In the genomic region with DNA sequence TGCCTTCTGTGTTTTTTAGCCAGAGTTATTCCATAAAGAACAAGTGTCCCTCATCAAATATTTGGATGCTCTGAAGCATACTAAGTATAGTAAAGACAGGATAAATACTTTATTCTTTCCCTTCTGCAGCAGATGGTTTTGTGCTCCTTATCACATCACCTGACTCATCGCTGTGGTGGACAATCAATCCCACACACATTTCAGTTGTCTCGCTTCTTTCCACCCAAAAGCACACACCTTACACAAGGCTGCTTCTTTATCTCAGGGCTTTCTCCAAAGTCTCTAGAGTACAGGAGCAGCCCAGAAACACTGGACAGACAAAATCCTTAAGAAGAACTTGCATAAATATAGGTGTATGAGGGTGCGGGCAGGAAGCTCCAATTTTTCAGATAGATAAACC, we compare ENCODE assay signal across 1 cellular context.
TF ChIP-seq lines count a peak whose summit lies in the region.

No MANE protein-coding gene starts in this region.

TF ChIP-seq in K562, 482 proteins besides CTCF, POLR2A, EP300 and RAD21 (continued from another document and continues in another):
- TF ChIP-seq, protein P1, sequence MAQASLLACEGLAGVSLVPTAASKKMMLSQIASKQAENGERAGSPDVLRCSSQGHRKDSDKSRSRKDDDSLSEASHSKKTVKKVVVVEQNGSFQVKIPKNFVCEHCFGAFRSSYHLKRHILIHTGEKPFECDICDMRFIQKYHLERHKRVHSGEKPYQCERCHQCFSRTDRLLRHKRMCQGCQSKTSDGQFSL (CRISPR knock-in tag; IDR thresholded peaks at IDR 0.05), result no peak
- TF ChIP-seq, protein P1 (tag; IDR thresholded peaks at IDR 0.05), result no peak
- TF ChIP-seq, protein P2, sequence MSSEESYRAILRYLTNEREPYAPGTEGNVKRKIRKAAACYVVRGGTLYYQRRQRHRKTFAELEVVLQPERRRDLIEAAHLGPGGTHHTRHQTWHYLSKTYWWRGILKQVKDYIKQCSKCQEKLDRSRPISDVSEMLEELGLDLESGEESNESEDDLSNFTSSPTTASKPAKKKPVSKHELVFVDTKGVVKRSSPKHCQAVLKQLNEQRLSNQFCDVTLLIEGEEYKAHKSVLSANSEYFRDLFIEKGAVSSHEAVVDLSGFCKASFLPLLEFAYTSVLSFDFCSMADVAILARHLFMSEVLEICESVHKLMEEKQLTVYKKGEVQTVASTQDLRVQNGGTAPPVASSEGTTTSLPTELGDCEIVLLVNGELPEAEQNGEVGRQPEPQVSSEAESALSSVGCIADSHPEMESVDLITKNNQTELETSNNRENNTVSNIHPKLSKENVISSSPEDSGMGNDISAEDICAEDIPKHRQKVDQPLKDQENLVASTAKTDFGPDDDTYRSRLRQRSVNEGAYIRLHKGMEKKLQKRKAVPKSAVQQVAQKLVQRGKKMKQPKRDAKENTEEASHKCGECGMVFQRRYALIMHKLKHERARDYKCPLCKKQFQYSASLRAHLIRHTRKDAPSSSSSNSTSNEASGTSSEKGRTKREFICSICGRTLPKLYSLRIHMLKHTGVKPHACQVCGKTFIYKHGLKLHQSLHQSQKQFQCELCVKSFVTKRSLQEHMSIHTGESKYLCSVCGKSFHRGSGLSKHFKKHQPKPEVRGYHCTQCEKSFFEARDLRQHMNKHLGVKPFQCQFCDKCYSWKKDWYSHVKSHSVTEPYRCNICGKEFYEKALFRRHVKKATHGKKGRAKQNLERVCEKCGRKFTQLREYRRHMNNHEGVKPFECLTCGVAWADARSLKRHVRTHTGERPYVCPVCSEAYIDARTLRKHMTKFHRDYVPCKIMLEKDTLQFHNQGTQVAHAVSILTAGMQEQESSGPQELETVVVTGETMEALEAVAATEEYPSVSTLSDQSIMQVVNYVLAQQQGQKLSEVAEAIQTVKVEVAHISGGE (CRISPR knock-in tag; IDR thresholded peaks at IDR 0.05), result 0 out of 6 replicates have a peak, but pooled peaks of 1 of the 3 experiments have one; percentile 31
- peak; percentile 82 for TF ChIP-seq NCOR1 (IDR thresholded peaks at IDR 0.05)
- no peak for TF ChIP-seq SUPT5H (IDR thresholded peaks at IDR 0.05)
- TF ChIP-seq SMAD2 (IDR thresholded peaks at IDR 0.05; ENCODE audit: low read depth, low read length), result no peak
- TF ChIP-seq SAFB (IDR thresholded peaks at IDR 0.05; ENCODE audit: borderline replicate concordance, low read depth, low read length), result no peak
- peak; percentile 92 for TF ChIP-seq TEAD4 (IDR thresholded peaks at IDR 0.05; ENCODE audit: low read length)
- TF ChIP-seq TEAD4 (CRISPR knock-in tag; IDR thresholded peaks at IDR 0.05; ENCODE audit: borderline replicate concordance), result no peak
- TF ChIP-seq, protein P3, sequence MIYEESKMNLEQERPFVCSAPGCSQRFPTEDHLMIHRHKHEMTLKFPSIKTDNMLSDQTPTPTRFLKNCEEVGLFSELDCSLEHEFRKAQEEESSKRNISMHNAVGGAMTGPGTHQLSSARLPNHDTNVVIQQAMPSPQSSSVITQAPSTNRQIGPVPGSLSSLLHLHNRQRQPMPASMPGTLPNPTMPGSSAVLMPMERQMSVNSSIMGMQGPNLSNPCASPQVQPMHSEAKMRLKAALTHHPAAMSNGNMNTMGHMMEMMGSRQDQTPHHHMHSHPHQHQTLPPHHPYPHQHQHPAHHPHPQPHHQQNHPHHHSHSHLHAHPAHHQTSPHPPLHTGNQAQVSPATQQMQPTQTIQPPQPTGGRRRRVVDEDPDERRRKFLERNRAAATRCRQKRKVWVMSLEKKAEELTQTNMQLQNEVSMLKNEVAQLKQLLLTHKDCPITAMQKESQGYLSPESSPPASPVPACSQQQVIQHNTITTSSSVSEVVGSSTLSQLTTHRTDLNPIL (CRISPR knock-in tag; IDR thresholded peaks at IDR 0.05), result no peak
- TF ChIP-seq YY1 (IDR thresholded peaks at IDR 0.05; ENCODE audit: borderline replicate concordance in 1 of 3, control insufficient read depth in 1 of 3, extremely low read depth in 1 of 3, insufficient read depth in 3 of 3, insufficient read length in 1 of 3, insufficient replicate concordance in 2 of 3, low read depth in 1 of 3, low read length in 2 of 3), result no peak
- TF ChIP-seq HMG20B (CRISPR knock-in tag; IDR thresholded peaks at IDR 0.05), result no peak
- TF ChIP-seq ZBTB34 (CRISPR knock-in tag; IDR thresholded peaks at IDR 0.05), result no peak
- TF ChIP-seq GATA2 (CRISPR knock-in tag; IDR thresholded peaks at IDR 0.05), result peak; percentile 60
- no peak for TF ChIP-seq U2AF2 (optimal IDR thresholded peaks at IDR 0.05; ENCODE audit: low read depth, low read length)
- TF ChIP-seq, protein P4, sequence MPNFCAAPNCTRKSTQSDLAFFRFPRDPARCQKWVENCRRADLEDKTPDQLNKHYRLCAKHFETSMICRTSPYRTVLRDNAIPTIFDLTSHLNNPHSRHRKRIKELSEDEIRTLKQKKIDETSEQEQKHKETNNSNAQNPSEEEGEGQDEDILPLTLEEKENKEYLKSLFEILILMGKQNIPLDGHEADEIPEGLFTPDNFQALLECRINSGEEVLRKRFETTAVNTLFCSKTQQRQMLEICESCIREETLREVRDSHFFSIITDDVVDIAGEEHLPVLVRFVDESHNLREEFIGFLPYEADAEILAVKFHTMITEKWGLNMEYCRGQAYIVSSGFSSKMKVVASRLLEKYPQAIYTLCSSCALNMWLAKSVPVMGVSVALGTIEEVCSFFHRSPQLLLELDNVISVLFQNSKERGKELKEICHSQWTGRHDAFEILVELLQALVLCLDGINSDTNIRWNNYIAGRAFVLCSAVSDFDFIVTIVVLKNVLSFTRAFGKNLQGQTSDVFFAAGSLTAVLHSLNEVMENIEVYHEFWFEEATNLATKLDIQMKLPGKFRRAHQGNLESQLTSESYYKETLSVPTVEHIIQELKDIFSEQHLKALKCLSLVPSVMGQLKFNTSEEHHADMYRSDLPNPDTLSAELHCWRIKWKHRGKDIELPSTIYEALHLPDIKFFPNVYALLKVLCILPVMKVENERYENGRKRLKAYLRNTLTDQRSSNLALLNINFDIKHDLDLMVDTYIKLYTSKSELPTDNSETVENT (CRISPR knock-in tag; IDR thresholded peaks at IDR 0.05), result no peak
- TF ChIP-seq DMBX1 (CRISPR knock-in tag; IDR thresholded peaks at IDR 0.05; ENCODE audit: borderline replicate concordance), result no peak
- no peak for TF ChIP-seq ZNF316 (IDR thresholded peaks at IDR 0.05)
- TF ChIP-seq RCOR1 (IDR thresholded peaks at IDR 0.05; ENCODE audit: borderline replicate concordance in 1 of 2, low read depth in 2 of 2, low read length in 2 of 2), result peak in 1 of 2 experiments; percentile 58; a peak in 1 of 4 replicates
- TF ChIP-seq, protein P5, sequence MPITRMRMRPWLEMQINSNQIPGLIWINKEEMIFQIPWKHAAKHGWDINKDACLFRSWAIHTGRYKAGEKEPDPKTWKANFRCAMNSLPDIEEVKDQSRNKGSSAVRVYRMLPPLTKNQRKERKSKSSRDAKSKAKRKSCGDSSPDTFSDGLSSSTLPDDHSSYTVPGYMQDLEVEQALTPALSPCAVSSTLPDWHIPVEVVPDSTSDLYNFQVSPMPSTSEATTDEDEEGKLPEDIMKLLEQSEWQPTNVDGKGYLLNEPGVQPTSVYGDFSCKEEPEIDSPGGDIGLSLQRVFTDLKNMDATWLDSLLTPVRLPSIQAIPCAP (CRISPR knock-in tag; IDR thresholded peaks at IDR 0.05; ENCODE audit: borderline replicate concordance), result no peak
- TF ChIP-seq HDAC3 (IDR thresholded peaks at IDR 0.05; ENCODE audit: borderline replicate concordance, partially characterized antibody), result peak; percentile 50
- no peak for TF ChIP-seq STAT5B (CRISPR knock-in tag; IDR thresholded peaks at IDR 0.05)
- TF ChIP-seq ZNF165 (CRISPR knock-in tag; IDR thresholded peaks at IDR 0.05; ENCODE audit: borderline replicate concordance), result no peak
- TF ChIP-seq ERF (CRISPR knock-in tag; IDR thresholded peaks at IDR 0.05), result no peak
- no peak for TF ChIP-seq ARID3A (IDR thresholded peaks at IDR 0.05; ENCODE audit: borderline replicate concordance, low read depth, low read length)
- TF ChIP-seq ETS1 (conservative IDR thresholded peaks at IDR 0.05; ENCODE audit: control insufficient read depth, low read depth, low read length), result no peak
- TF ChIP-seq TCF7L2 (IDR thresholded peaks at IDR 0.05; ENCODE audit: low read depth, low read length), result no peak
- no peak for TF ChIP-seq ILK (tag; IDR thresholded peaks at IDR 0.05; ENCODE audit: borderline replicate concordance, low read depth)
- TF ChIP-seq ZBTB49 (CRISPR knock-in tag; IDR thresholded peaks at IDR 0.05; ENCODE audit: borderline replicate concordance), result no peak
- no peak for TF ChIP-seq PHF20 (IDR thresholded peaks at IDR 0.05; ENCODE audit: partially characterized antibody)
- no peak for TF ChIP-seq RUNX1 (IDR thresholded peaks at IDR 0.05; ENCODE audit: low read depth)
- no peak for TF ChIP-seq MEF2D (tag; conservative IDR thresholded peaks at IDR 0.05; ENCODE audit: low read depth)
- no peak for TF ChIP-seq NR2C2 (CRISPR knock-in tag; IDR thresholded peaks at IDR 0.05)
- TF ChIP-seq NR2C2 (tag; IDR thresholded peaks at IDR 0.05), result no peak
- no peak for TF ChIP-seq ZNF41 (CRISPR knock-in tag; conservative IDR thresholded peaks at IDR 0.05)
- TF ChIP-seq KLF16 (IDR thresholded peaks at IDR 0.05), result peak; percentile 80
- TF ChIP-seq USF2 (CRISPR knock-in tag; IDR thresholded peaks at IDR 0.05), result no peak
- peak; percentile 93 for TF ChIP-seq JUND (IDR thresholded peaks at IDR 0.05; ENCODE audit: borderline replicate concordance, low read depth, low read length)
- peak; percentile 88; the same call in 1 of the 3 replicates for TF ChIP-seq JUND (tag; IDR thresholded peaks at IDR 0.05; ENCODE audit: borderline replicate concordance, low read depth, low read length)
- TF ChIP-seq ZNF766 (CRISPR knock-in tag; conservative IDR thresholded peaks at IDR 0.05), result no peak
- peak; percentile 88 for TF ChIP-seq POLR2AphosphoS5 (IDR thresholded peaks at IDR 0.05; ENCODE audit: control insufficient read depth, insufficient read depth, low read depth, low read length)
- TF ChIP-seq ZNF395 (CRISPR knock-in tag; IDR thresholded peaks at IDR 0.05), result no peak
- TF ChIP-seq ZFP30 (CRISPR knock-in tag; IDR thresholded peaks at IDR 0.05; ENCODE audit: borderline replicate concordance), result no peak
